In the genomic region with DNA sequence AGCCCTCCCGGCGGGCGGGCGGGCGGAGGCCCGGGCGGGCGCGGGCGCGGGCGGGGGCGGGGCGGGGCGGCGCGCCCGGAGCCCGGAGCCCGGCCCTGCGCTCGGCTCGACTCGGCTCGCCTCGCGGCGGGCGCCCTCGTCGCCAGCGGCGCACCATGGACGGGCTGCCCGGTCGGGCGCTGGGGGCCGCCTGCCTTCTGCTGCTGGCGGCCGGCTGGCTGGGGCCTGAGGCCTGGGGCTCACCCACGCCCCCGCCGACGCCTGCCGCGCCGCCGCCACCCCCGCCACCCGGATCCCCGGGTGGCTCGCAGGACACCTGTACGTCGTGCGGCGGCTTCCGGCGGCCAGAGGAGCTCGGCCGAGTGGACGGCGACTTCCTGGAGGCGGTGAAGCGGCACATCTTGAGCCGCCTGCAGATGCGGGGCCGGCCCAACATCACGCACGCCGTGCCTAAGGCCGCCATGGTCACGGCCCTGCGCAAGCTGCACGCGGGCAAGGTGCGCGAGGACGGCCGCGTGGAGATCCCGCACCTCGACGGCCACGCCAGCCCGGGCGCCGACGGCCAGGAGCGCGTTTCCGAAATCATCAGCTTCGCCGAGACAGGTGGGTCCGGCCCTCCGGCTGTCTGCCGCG, we compare ENCODE assay signal across 8 cellular contexts. TPM values are rescaled to one million over a fixed set of nuclear protein-coding genes. Genes with fewer than 3 reads are reported as not detected.
DNase-seq lines count a peak whose midpoint lies in the region; ATAC-seq and TF ChIP-seq lines count a peak whose summit lies in the region.

Gene INHBB, plus strand, starts transcription at position 103 of the 633 bp plus-strand sequence. Its CDS starts 53 bp downstream, at position 156.

- intact Hi-C loops in breast epithelium (cut with DNase I; ENCODE audit: low total_unique reads) (loop anchor here (10.0 kb wide), 1 partner anchor 179 kb away; no protein-coding TSS in a partner anchor), upper lobe of right lung (cut with DNase I) (no loop called here)

- H3K4me3 ChIP-seq in AG09309 (ENCODE audit: control insufficient read depth, low read depth, low read length) (peak within 1 kb of the TSS; percentile 23), HUES64 (ENCODE audit: low read length) (peak within 1 kb of the TSS; percentile 36), breast epithelium (peak within 1 kb of the TSS; percentile 55 to 95 (median 75)), upper lobe of right lung (peak within 1 kb of the TSS; percentile 52)

- no peaks in the 10 kb centered on the region for H3K9me3 ChIP-seq in HUES64 (ENCODE audit: insufficient read depth, low read depth, low read length)
- no peaks in the 10 kb centered on the region for H3K9me3 ChIP-seq in breast epithelium
- H3K9me3 ChIP-seq in upper lobe of right lung, result no peaks in the 10 kb centered on the region

- peaks cover 15% of the 10 kb centered on the region for H3K4me1 Mint-ChIP-seq in memory B cell

- H3K4me1 ChIP-seq in HUES64 (ENCODE audit: insufficient read depth, low read length) (peaks cover 22% of the 10 kb centered on the region), breast epithelium (peaks cover 0 to 8% of the 10 kb centered on the region in 2 donors), upper lobe of right lung (peaks cover 28% of the 10 kb centered on the region)

- H3K9ac ChIP-seq in HUES64 (ENCODE audit: low read depth, low read length), result no peak within 1 kb of the TSS; the same call in 1 of the 2 replicates

- H3K27ac Mint-ChIP-seq in memory B cell, result no peak within 1 kb of the TSS

- H3K27ac ChIP-seq in HUES64 (ENCODE audit: low read depth, low read length) (no peak within 1 kb of the TSS), breast epithelium (peak within 1 kb of the TSS; percentile 83 to 95), upper lobe of right lung (peak within 1 kb of the TSS; percentile 51)

- H3K4me3 Mint-ChIP-seq in memory B cell, result peak within 1 kb of the TSS; percentile 78

- no peak for TF ChIP-seq POLR2A in breast epithelium (IDR thresholded peaks at IDR 0.05)

- TF ChIP-seq CTCF in AG09309 (IDR thresholded peaks at IDR 0.05; ENCODE audit: control insufficient read depth, insufficient read depth, low read depth, low read length, missing control alignments) (no peak), breast epithelium (IDR thresholded peaks at IDR 0.05) (no peak), upper lobe of right lung (IDR thresholded peaks at IDR 0.05) (no peak)

- DNase-seq in AG09309 (ENCODE audit: low read depth), result no peak
- DNase-seq in breast epithelium (ENCODE audit: low spot score in 2 of 2), result no peak
- no peak for DNase-seq in memory B cell (ENCODE audit: low spot score in 2 of 2)
- DNase-seq in upper lobe of right lung, result no peak
- DNase-seq in T-helper 9 cell, result no peak
- no peak for DNase-seq in NCI-H524 treated with DMSO at 0.1 percent for 48 hours (lab: John Stamatoyannopoulos, UW)
- DNase-seq in NCI-H1092 (lab: John Stamatoyannopoulos, UW), result no peak

- no peaks in the 10 kb centered on the region for H3K36me3 Mint-ChIP-seq in memory B cell

- peaks cover 25% of the 10 kb centered on the region for H3K27me3 Mint-ChIP-seq in memory B cell

- WGBS in HUES64, result 2% methylated on average over 97 of the region's 97 CpGs

- no peaks in the 10 kb centered on the region for H3K36me3 ChIP-seq in HUES64 (ENCODE audit: insufficient read depth, low read length)
- H3K36me3 ChIP-seq in breast epithelium, result no peaks in the 10 kb centered on the region
- no peaks in the 10 kb centered on the region for H3K36me3 ChIP-seq in upper lobe of right lung

- H3K9me3 Mint-ChIP-seq in memory B cell, result no peaks in the 10 kb centered on the region

- ATAC-seq in memory B cell (ENCODE audit: low read depth), result peak; percentile 28
- peak; percentile 9 for ATAC-seq in upper lobe of right lung

- H3K27me3 ChIP-seq in HUES64 (ENCODE audit: insufficient read depth, low read length) (peaks cover 98% of the 10 kb centered on the region), breast epithelium (peaks cover 0 to 3% of the 10 kb centered on the region in 2 donors), upper lobe of right lung (peaks cover 46% of the 10 kb centered on the region)

RNA-seq across cellular contexts. Expression of gene INHBB, which starts in this region (rescaled TPM):
- 0.10 TPM for polyA plus RNA-seq in HUES64 (2013, experiment 1 of 2)
- 0.13 TPM for polyA plus RNA-seq in HUES64 (2013, experiment 2 of 2)
- total RNA-seq in breast epithelium (10 to 100 TPM; 35.0 to 60.6 (median 42.3) TPM), upper lobe of right lung (12.3 TPM)

Comparison
In these comparisons a context has a peak if more than half of its experiments do, and no peak if none do; other contexts are left out.
1. H3K4me3 ChIP-seq: peak in every context shown above with its lines; median percentile 75 in breast epithelium; 52 in upper lobe of right lung; 36 in HUES64; 23 in AG09309.